ENCODE assay signal across 1 cellular context in genomic region chr15:99509686-99510461, GRCh38.
TF ChIP-seq lines count a peak whose summit lies in the region.

No MANE protein-coding gene starts in this region.

TF ChIP-seq in SK-N-SH, 30 proteins besides CTCF, POLR2A, EP300 and RAD21 (continued from another document):
- TF ChIP-seq USF1 (IDR thresholded peaks at IDR 0.05; ENCODE audit: borderline replicate concordance, low read depth) (no peak), RFX5 (IDR thresholded peaks at IDR 0.05; ENCODE audit: low read length) (no peak), ZBTB33 (IDR thresholded peaks at IDR 0.05; ENCODE audit: borderline replicate concordance, low read depth) (no peak), PBX3 (IDR thresholded peaks at IDR 0.05) (no peak), FOSL2 (IDR thresholded peaks at IDR 0.05; ENCODE audit: borderline replicate concordance, low read depth) (no peak), ELF1 (IDR thresholded peaks at IDR 0.05) (no peak), CHD2 (IDR thresholded peaks at IDR 0.05; ENCODE audit: low read length, partially characterized antibody) (no peak), RCOR1 (IDR thresholded peaks at IDR 0.05; ENCODE audit: low read length) (no peak)
